In the genomic region with DNA sequence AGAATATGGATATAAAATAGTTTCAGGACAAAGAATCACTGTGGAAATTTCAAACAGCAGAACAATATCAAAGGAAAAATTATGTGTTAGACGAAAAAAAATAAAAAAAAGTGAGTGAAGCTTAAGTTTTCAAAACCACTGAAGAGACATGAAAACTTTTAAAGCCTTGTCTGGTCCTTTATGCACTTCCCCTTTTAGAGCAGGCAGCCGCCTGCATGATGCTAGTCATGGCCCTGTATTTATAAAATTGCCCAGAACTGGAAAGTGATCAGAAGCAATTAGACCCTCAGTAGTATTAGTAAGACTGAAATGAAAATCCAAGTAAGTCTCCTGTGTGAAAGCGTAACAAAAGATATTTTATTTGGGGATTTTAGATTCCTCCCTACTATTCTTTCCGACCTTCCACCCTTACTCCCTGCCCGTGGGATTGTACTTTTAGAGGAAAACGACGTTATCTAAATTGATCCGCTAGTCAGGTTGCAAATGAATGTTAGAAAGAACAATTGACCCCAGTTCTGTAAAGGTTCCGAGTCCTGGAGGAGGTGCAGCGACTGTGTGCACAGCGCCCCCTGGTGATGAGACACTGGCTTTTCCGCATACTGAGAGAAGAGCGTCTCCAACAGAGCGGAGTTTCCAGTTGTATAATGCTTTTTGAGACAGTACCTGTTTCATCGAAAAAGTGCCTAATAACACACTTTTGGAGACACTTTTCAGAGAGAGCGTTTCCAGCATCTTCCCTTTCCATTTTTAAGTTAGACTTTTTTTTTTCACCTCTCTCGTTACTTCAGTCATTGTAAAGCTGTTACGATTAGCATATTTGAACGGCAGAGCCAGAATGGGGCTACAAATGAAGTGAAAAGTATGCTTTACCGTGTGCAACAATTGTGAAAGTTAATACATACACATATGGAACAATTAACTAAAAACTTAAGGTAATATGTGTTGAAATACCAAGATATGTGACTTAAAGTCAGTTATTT, we compare ENCODE assay signal across 8 cellular contexts. TPM values are rescaled to one million over a fixed set of nuclear protein-coding genes. Genes with fewer than 3 reads are reported as not detected.
DNase-seq lines count a peak whose midpoint lies in the region; ATAC-seq and TF ChIP-seq lines count a peak whose summit lies in the region.

No MANE protein-coding gene starts in this region.

- H3K9me3 ChIP-seq in breast epithelium = no peaks in the 10 kb centered on the region
- no peaks in the 10 kb centered on the region for H3K9me3 ChIP-seq in right lobe of liver
- H3K9me3 ChIP-seq in CD8-positive, alpha-beta T cell (ENCODE audit: low read length) = no peaks in the 10 kb centered on the region

- peaks cover 3% of the 10 kb centered on the region for H3K27me3 Mint-ChIP-seq in CD8-positive, alpha-beta T cell (ENCODE audit: low read depth)

- no peaks in the 10 kb centered on the region for H3K4me1 Mint-ChIP-seq in CD8-positive, alpha-beta T cell (ENCODE audit: low read depth)

- no peak overlapping the region for H3K27ac ChIP-seq in breast epithelium
- H3K27ac ChIP-seq in right lobe of liver = no peak overlapping the region
- H3K27ac ChIP-seq in CD8-positive, alpha-beta T cell (ENCODE audit: low read depth, low read length) = no peak overlapping the region

- WGBS in right lobe of liver (ENCODE audit: insufficient coverage, low coverage, low lambda C conversion rate, missing lambda C conversion rate) = 50% methylated on average over 20 of the region's 20 CpGs

- TF ChIP-seq CTCF in AG09309 (IDR thresholded peaks at IDR 0.05; ENCODE audit: control insufficient read depth, insufficient read depth, low read depth, low read length, missing control alignments) (peak; percentile 65), GM12874 (IDR thresholded peaks at IDR 0.05; ENCODE audit: insufficient read depth, low read depth, low read length) (peak; percentile 74), breast epithelium (IDR thresholded peaks at IDR 0.05) (peak; percentile 38 to 65 (median 52)), right lobe of liver (IDR thresholded peaks at IDR 0.05) (peak; percentile 70 to 84 (median 80))
- TF ChIP-seq CTCF in CD8-positive, alpha-beta T cell (IDR thresholded peaks at IDR 0.05) = no peak

- H3K9me3 Mint-ChIP-seq in CD8-positive, alpha-beta T cell = peaks cover 9% of the 10 kb centered on the region

- H3K4me3 Mint-ChIP-seq in CD8-positive, alpha-beta T cell = no peak overlapping the region

- peak; percentile 83 to 88 (median 87) for ATAC-seq in right lobe of liver
- ATAC-seq in CD8-positive, alpha-beta T cell = no peak

- H3K27me3 ChIP-seq in breast epithelium (no peaks in the 10 kb centered on the region), right lobe of liver (no peaks in the 10 kb centered on the region)
- H3K27me3 ChIP-seq in CD8-positive, alpha-beta T cell (ENCODE audit: insufficient read depth, low read length) = no peaks in the 10 kb centered on the region

- intact Hi-C loops in breast epithelium (cut with DNase I; ENCODE audit: low total_unique reads) = no loop called here
- intact Hi-C loops in right lobe of liver (cut with DNase I) = loop anchor here in 1 of 2 donors (10.0 kb wide), 1 partner anchor 175 kb away; no protein-coding TSS in a partner anchor
- intact Hi-C loops in CD8-positive, alpha-beta T cell (cut with DNase I, micrococcal nuclease) = no loop called here

- H3K36me3 ChIP-seq in breast epithelium (peaks cover 3% of the 10 kb centered on the region), right lobe of liver (peaks cover 0 to 95% (median 36%) of the 10 kb centered on the region in 4 donors)
- no peaks in the 10 kb centered on the region for H3K36me3 ChIP-seq in CD8-positive, alpha-beta T cell (ENCODE audit: insufficient read depth, low read length)

- POLR2A ChIA-PET in CD8-positive, alpha-beta T cell (lab: Charles Lee) = no interaction called here

- H3K27ac Mint-ChIP-seq in CD8-positive, alpha-beta T cell = no peak overlapping the region

- H3K4me3 ChIP-seq in AG09309 (ENCODE audit: control insufficient read depth, low read depth, low read length) (no peak overlapping the region), breast epithelium (no peak overlapping the region), right lobe of liver (no peak overlapping the region)
- no peak overlapping the region for H3K4me3 ChIP-seq in CD8-positive, alpha-beta T cell (ENCODE audit: low read depth, low read length)

- H3K4me1 ChIP-seq in breast epithelium (no peaks in the 10 kb centered on the region), right lobe of liver (peaks cover 0 to 20% (median 4%) of the 10 kb centered on the region in 4 donors)
- no peaks in the 10 kb centered on the region for H3K4me1 ChIP-seq in CD8-positive, alpha-beta T cell (ENCODE audit: insufficient read depth, low read length)

- CTCF ChIA-PET in CD8-positive, alpha-beta T cell (lab: Charles Lee) = no interaction called here

- no peaks in the 10 kb centered on the region for H3K36me3 Mint-ChIP-seq in CD8-positive, alpha-beta T cell

- no peak for TF ChIP-seq POLR2A in breast epithelium (IDR thresholded peaks at IDR 0.05)
- TF ChIP-seq POLR2A in right lobe of liver (IDR thresholded peaks at IDR 0.05) = no peak

- no peak for DNase-seq in AG09309 (ENCODE audit: low read depth)
- peak; percentile 52 for DNase-seq in NCI-H1092 treated with DMSO at 0.1 percent for 48 hours (lab: John Stamatoyannopoulos, UW)
- DNase-seq in breast epithelium (ENCODE audit: low spot score in 2 of 2) = peak in 1 of 2 donors; percentile 61
- peak; percentile 64 to 75 (median 68) for DNase-seq in right lobe of liver
- no peak for DNase-seq in DMS153 (lab: John Stamatoyannopoulos, UW)
- DNase-seq in CD8-positive, alpha-beta T cell = no peak
- DNase-seq in NCI-H128 (lab: John Stamatoyannopoulos, UW; ENCODE audit: unreplicated experiment) = no peak

RNA-seq across cellular contexts. Expression of a gene that starts 12.4 kb away (rescaled TPM):
- total RNA-seq in breast epithelium (100 to 1,000 TPM; 301 to 702 (median 310) TPM), right lobe of liver (1,000 to 10,000 TPM; 1,196 to 2,327 (median 1,308) TPM)
- not detected for total RNA-seq in CD8-positive, alpha-beta T cell

Comparison
In these comparisons a context has a peak if more than half of its experiments do, and no peak if none do; other contexts are left out.
1. DNase-seq: peak in NCI-H1092 treated with DMSO at 0.1 percent for 48 hours (single experiment) and right lobe of liver (3 of 3); none in AG09309 (single experiment), DMS153 (single experiment), CD8-positive, alpha-beta T cell (0 of 7) and NCI-H128 (single experiment).
2. RNA of a gene that starts 12.4 kb away (total RNA-seq): 1,196 to 2,327 TPM in right lobe of liver and 301 to 702 TPM in breast epithelium; not detected in CD8-positive, alpha-beta T cell; every median in the first group is over 100 times any median in the second.